Comparison of ENCODE assay signal across 24 cellular contexts in genomic region chr2:69171829-69172228, GRCh38.
"Had no signal": no experiment of that assay in that cellular context is flagged by ENCODE, and none has a peak within 500 bp of the region (broad histone marks: within the 10 kb centered on the region; RNA-seq: fewer than 3 reads in every experiment).

No MANE protein-coding gene starts in this region.

- H3K9me3 ChIP-seq: body of pancreas, colonic mucosa, left ventricle myocardium inferior, right atrium auricular region, testis had no signal

- DNase-seq: activated CD4-positive, alpha-beta T cell treated with anti-CD3 and anti-CD28 coated beads for 36 hours; activated CD4-positive, CD25-positive, alpha-beta regulatory T cell; activated CD8-positive, alpha-beta memory T cell treated with anti-CD3 and anti-CD28 coated beads, Interleukin-2, amount 10 ng/mL, durations not matched to agents 7 days and 5 days; activated CD8-positive, alpha-beta T cell treated with anti-CD3 and anti-CD28 coated beads, Interleukin-2, amount 10 ng/mL, durations not matched to agents 7 days and 5 days; activated naive CD8-positive, alpha-beta T cell treated with anti-CD3 and anti-CD28 coated beads, Interleukin-2, amount 50 U/mL, for 24 hours; activated T-cell treated with anti-CD3 and anti-CD28 coated beads, Interleukin-2, amount 50 U/mL, for 48 hours; body of pancreas; cerebellar nuclear complex; colonic mucosa; dorsolateral prefrontal cortex; effector memory CD8-positive, alpha-beta T cell; foreskin keratinocyte; islet precursor cell; left ventricle myocardium inferior; naive thymus-derived CD8-positive, alpha-beta T cell; occipital lobe; stimulated activated CD4-positive, alpha-beta T cell treated with anti-CD3 and anti-CD28 coated beads, Interleukin-4, amount 100 ng/mL, for 1 hour; stimulated activated naive CD8-positive, alpha-beta T cell treated with anti-CD3 and anti-CD28 coated beads, Interleukin-15, Interleukin-2, amounts not matched to agents 100 U/mL and 50 U/mL, for 24 hours; T-helper 1 cell; testis had no signal

- H3K4me2 ChIP-seq: neural progenitor cell had no signal

- H2AFZ ChIP-seq: neural progenitor cell had no signal

- H3K27ac ChIP-seq: body of pancreas, cardiac muscle cell, colonic mucosa, dorsolateral prefrontal cortex, foreskin keratinocyte, left ventricle myocardium inferior, neural progenitor cell, testis had no signal

- H3K4me3 ChIP-seq: body of pancreas, cardiac muscle cell, colonic mucosa, dorsolateral prefrontal cortex, left ventricle myocardium inferior, lung, neural progenitor cell, right atrium auricular region, testis had no signal

- H3K9ac ChIP-seq: neural progenitor cell had no signal

- H3K27me3 ChIP-seq: body of pancreas, cardiac muscle cell, colonic mucosa, foreskin keratinocyte, neural progenitor cell, right atrium auricular region, testis had no signal

- H3K36me3 ChIP-seq: cardiac muscle cell, colonic mucosa, left ventricle myocardium inferior, neural progenitor cell, right atrium auricular region had no signal

- ATAC-seq: activated CD4-positive, alpha-beta T cell treated with anti-CD3 and anti-CD28 coated beads for 36 hours; activated CD8-positive, alpha-beta memory T cell treated with anti-CD3 and anti-CD28 coated beads, Interleukin-2, amount 10 ng/mL, durations not matched to agents 7 days and 5 days; activated CD8-positive, alpha-beta T cell treated with anti-CD3 and anti-CD28 coated beads, Interleukin-2, amount 10 ng/mL, durations not matched to agents 7 days and 5 days; activated naive CD8-positive, alpha-beta T cell treated with anti-CD3 and anti-CD28 coated beads, Interleukin-2, amount 50 U/mL, for 24 hours; body of pancreas; effector memory CD8-positive, alpha-beta T cell; foreskin keratinocyte; naive thymus-derived CD8-positive, alpha-beta T cell; stimulated activated naive CD8-positive, alpha-beta T cell treated with anti-CD3 and anti-CD28 coated beads, Interleukin-15, Interleukin-2, amounts not matched to agents 100 U/mL and 50 U/mL, for 24 hours had no signal

- H3K4me1 ChIP-seq: body of pancreas, colonic mucosa, foreskin keratinocyte had no signal
